7 cellular contexts compared by ENCODE assay signal in the genomic region with DNA sequence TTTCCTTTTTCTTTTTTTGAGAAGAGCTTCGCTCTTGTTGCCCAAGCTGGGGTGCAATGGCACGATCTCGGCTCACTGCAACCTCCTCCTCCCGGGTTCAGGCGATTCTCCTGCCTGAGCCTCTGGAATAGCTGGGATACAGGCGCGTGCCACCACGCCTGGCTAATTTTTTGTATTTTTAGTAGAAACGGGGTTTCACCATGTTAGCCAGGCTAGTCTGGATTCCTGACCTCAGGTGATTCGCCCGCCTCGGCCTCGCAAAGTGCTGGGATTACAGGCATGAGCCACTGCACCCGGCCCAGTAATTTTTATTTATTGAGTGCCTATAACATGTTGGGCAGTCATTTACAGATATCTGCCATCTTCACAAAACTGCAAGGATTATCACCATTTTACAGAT. TPM values are rescaled to one million over a fixed set of nuclear protein-coding genes. Genes with fewer than 3 reads are reported as not detected.
DNase-seq lines count a peak whose midpoint lies in the region; ATAC-seq, FAIRE-seq and TF ChIP-seq lines count a peak whose summit lies in the region.
"Not testable (repeated sequence)": the region's sequence is repeated elsewhere in the genome, so short reads cannot be mapped to it uniquely, and the experiment has no call there.
"Had no signal": no experiment of that assay in that cellular context is flagged by ENCODE, and none has a peak within 500 bp of the region (broad histone marks: within the 10 kb centered on the region; RNA-seq: fewer than 3 reads in every experiment).

No MANE protein-coding gene starts in this region.

- POLR2A ChIA-PET in CD8-positive, alpha-beta T cell (lab: Charles Lee) = interaction anchor here (0.9 to 5.4 kb wide), 5 partner anchors 22 to 125 kb away, joined by 4 to 82 read pairs (median 46); a partner anchor contains a TSS
- POLR2A ChIA-PET in endothelial cell of umbilical vein (lab: Charles Lee) = interaction anchor here (0.6 to 1.5 kb wide), 3 partner anchors 29 to 125 kb away, joined by 4 to 8 read pairs (median 7); no protein-coding TSS in a partner anchor

- H4K20me1 ChIP-seq in OCI-LY3 (ENCODE audit: insufficient read depth, low read length) = peaks cover 14% of the 10 kb centered on the region
- not testable (repeated sequence) for H4K20me1 ChIP-seq in endothelial cell of umbilical vein (replicated peaks; ENCODE audit: control insufficient read depth, extremely low read depth, insufficient read depth, low read length)

- H2AFZ ChIP-seq in OCI-LY3 (ENCODE audit: low read depth, low read length); endothelial cell of umbilical vein (ENCODE audit: low read depth, low read length): not testable (repeated sequence)

- not testable (repeated sequence) for TF ChIP-seq CTCF in CD8-positive, alpha-beta T cell (IDR thresholded peaks at IDR 0.05); OCI-LY3 (IDR thresholded peaks at IDR 0.05; ENCODE audit: low read depth, low read length); endothelial cell of umbilical vein (IDR thresholded peaks at IDR 0.05; ENCODE audit: extremely low read depth in 1 of 2, insufficient read depth in 1 of 2, low read depth in 1 of 2, low read length in 2 of 2); spleen (IDR thresholded peaks at IDR 0.05 in 8 of 11, conservative IDR thresholded peaks at IDR 0.05 in 3 of 11)

- peak overlapping the region; percentile 62 for H3K27ac Mint-ChIP-seq in CD8-positive, alpha-beta T cell

- 80 to 91% (median 84%) methylated on average over 14 of the region's 14 CpGs for whole genome bisulfite sequencing in spleen, 5 donors

- not testable (repeated sequence) for H3K27me3 ChIP-seq in CD8-positive, alpha-beta T cell (ENCODE audit: insufficient read depth, low read length); OCI-LY3 (ENCODE audit: low read depth, low read length); endothelial cell of umbilical vein (ENCODE audit: control insufficient read depth in 2 of 2, insufficient read depth in 2 of 2, low read length in 2 of 2); mucosa of rectum (ENCODE audit: control insufficient read depth in 2 of 2, insufficient read depth in 2 of 2, low read length in 2 of 2); spleen (replicated peaks in 1 of 7)

- not testable (repeated sequence) for H3K9me3 ChIP-seq in CD8-positive, alpha-beta T cell (ENCODE audit: low read length); OCI-LY3 (ENCODE audit: insufficient read depth, low read length); endothelial cell of umbilical vein (replicated peaks; ENCODE audit: control insufficient read depth, insufficient read depth, low read length); mucosa of rectum (ENCODE audit: control insufficient read depth in 2 of 2, low read length in 2 of 2); spleen

- TF ChIP-seq POLR2A in endothelial cell of umbilical vein (IDR thresholded peaks at IDR 0.05; ENCODE audit: low read depth, low read length); spleen (IDR thresholded peaks at IDR 0.05): not testable (repeated sequence)

- CTCF ChIA-PET in CD8-positive, alpha-beta T cell (lab: Charles Lee) = interaction anchor here (1.0 to 3.5 kb wide), 6 partner anchors 14 to 142 kb away, joined by 3 to 19 read pairs (median 5); a partner anchor contains a TSS
- CTCF ChIA-PET in endothelial cell of umbilical vein (lab: Charles Lee) = interaction anchor here (1.3 to 4.5 kb wide), 3 partner anchors 23 to 56 kb away, joined by 3 to 39 read pairs (median 8); a partner anchor contains a TSS

- not testable (repeated sequence) for H3K36me3 ChIP-seq in CD8-positive, alpha-beta T cell (ENCODE audit: insufficient read depth, low read length); endothelial cell of umbilical vein (ENCODE audit: control insufficient read depth in 2 of 2, extremely low read depth in 1 of 2, insufficient read depth in 2 of 2, low read length in 2 of 2); mucosa of rectum (ENCODE audit: control insufficient read depth in 2 of 2, insufficient read depth in 2 of 2, low read length in 2 of 2)
- H3K36me3 ChIP-seq in OCI-LY3 (replicated peaks; ENCODE audit: low read depth, low read length) (peaks cover 24% of the 10 kb centered on the region), spleen (peaks cover 0 to 52% (median 25%) of the 10 kb centered on the region in 6 donors)

- peaks cover 53% of the 10 kb centered on the region for H3K36me3 Mint-ChIP-seq in CD8-positive, alpha-beta T cell

- H3K9ac ChIP-seq in OCI-LY3 (ENCODE audit: low read length); endothelial cell of umbilical vein (replicated peaks; ENCODE audit: extremely low read depth, insufficient read depth, low read length); mucosa of rectum (ENCODE audit: low read depth in 1 of 2, low read length in 2 of 2): not testable (repeated sequence)

- not testable (repeated sequence) for H3K27me3 Mint-ChIP-seq in CD8-positive, alpha-beta T cell (ENCODE audit: low read depth)

- H3K27ac ChIP-seq in CD8-positive, alpha-beta T cell (ENCODE audit: low read depth, low read length); OCI-LY3 (ENCODE audit: low read length); endothelial cell of umbilical vein (ENCODE audit: insufficient read depth, low read depth, low read length); mucosa of rectum (ENCODE audit: low read depth in 2 of 2, low read length in 2 of 2): not testable (repeated sequence)
- peak overlapping the region in 2 of 8 donors; percentile 96 to 98 for H3K27ac ChIP-seq in spleen

- peak overlapping the region; percentile 25 for H3K4me3 ChIP-seq in CD8-positive, alpha-beta T cell (ENCODE audit: low read depth, low read length)
- H3K4me3 ChIP-seq in OCI-LY3 (ENCODE audit: low read length) = peak overlapping the region; percentile 91
- peak overlapping the region in 1 of 3 experiments; percentile 94 for H3K4me3 ChIP-seq in endothelial cell of umbilical vein (replicated peaks in 1 of 3; ENCODE audit: insufficient read depth in 1 of 3, low read depth in 1 of 3, low read length in 3 of 3)
- H3K4me3 ChIP-seq in mucosa of rectum (ENCODE audit: low read length in 2 of 2) = peak overlapping the region; percentile 35 to 98
- H3K4me3 ChIP-seq in spleen = peak overlapping the region in 6 of 8 donors; percentile 79 to 99 (median 94)

- not testable (repeated sequence) for FAIRE-seq in endothelial cell of umbilical vein (lab: Jason Lieb, UNC)

- H3K9me1 ChIP-seq in endothelial cell of umbilical vein (replicated peaks; ENCODE audit: control insufficient read depth, extremely low read depth, insufficient read depth, low read length) = not testable (repeated sequence)

- peaks cover 28% of the 10 kb centered on the region for H3K4me1 ChIP-seq in CD8-positive, alpha-beta T cell (ENCODE audit: insufficient read depth, low read length)
- not testable (repeated sequence) for H3K4me1 ChIP-seq in OCI-LY3 (ENCODE audit: low read length); endothelial cell of umbilical vein (ENCODE audit: control insufficient read depth, extremely low read depth, insufficient read depth, low read length)
- H3K4me1 ChIP-seq in mucosa of rectum (ENCODE audit: control insufficient read depth in 2 of 2, insufficient read depth in 2 of 2, low read length in 2 of 2) = peaks cover 19 to 21% of the 10 kb centered on the region in 2 donors
- peaks cover 22 to 77% (median 49%) of the 10 kb centered on the region in 6 donors for H3K4me1 ChIP-seq in spleen

- DNase-seq in CD8-positive, alpha-beta T cell; endothelial cell of umbilical vein (ENCODE audit: low read depth, low spot score); spleen: not testable (repeated sequence)
- DNase-seq in activated effector memory CD4-positive, alpha-beta T cell treated with anti-CD3 and anti-CD28 coated beads, Interleukin-2, amount 50 U/mL, for 16 hours = peak; percentile 55

- H3K4me2 ChIP-seq in OCI-LY3 (ENCODE audit: low read length) = peak overlapping the region; percentile 87
- peak overlapping the region; percentile 85 for H3K4me2 ChIP-seq in endothelial cell of umbilical vein (ENCODE audit: insufficient read depth, low read length)

- peaks cover 39% of the 10 kb centered on the region for H3K4me1 Mint-ChIP-seq in CD8-positive, alpha-beta T cell (ENCODE audit: low read depth)

- H3K79me2 ChIP-seq in OCI-LY3 (ENCODE audit: low read length) (peaks cover 59% of the 10 kb centered on the region), endothelial cell of umbilical vein (ENCODE audit: control insufficient read depth, insufficient read depth, low read length) (peaks cover 54% of the 10 kb centered on the region)

- H3K4me3 Mint-ChIP-seq in CD8-positive, alpha-beta T cell = peak overlapping the region; percentile 69

- BruUV-seq in endothelial cell of umbilical vein (replicated peaks; lab: Mats Ljungman, UMichigan) = not testable (repeated sequence)

- H3K9me3 Mint-ChIP-seq in CD8-positive, alpha-beta T cell = not testable (repeated sequence)

- not testable (repeated sequence) for ATAC-seq in CD8-positive, alpha-beta T cell

- dilution Hi-C loops in endothelial cell of umbilical vein (cut with MboI; ENCODE audit: extremely low pct_ligation_motif_present, low sequenced_read_pairs) = not testable (repeated sequence)

- intact Hi-C loops in CD8-positive, alpha-beta T cell (cut with DNase I, micrococcal nuclease); endothelial cell of umbilical vein (cut with micrococcal nuclease); spleen (cut with DNase I; ENCODE audit: low total_unique reads): not testable (repeated sequence)

RNA-seq across cellular contexts. Expression of a gene that starts 1.8 kb away (rescaled TPM):
- 1 to 10 TPM; 5.3 to 6.4 TPM for total RNA-seq in CD8-positive, alpha-beta T cell
- 31.6 and 43.5 TPM in 2 replicates for total RNA-seq in endothelial cell of umbilical vein
- 20.6 and 27.4 TPM in 2 replicates for polyA plus RNA-seq in endothelial cell of umbilical vein
- 24.3 and 28.5 TPM in 2 replicates for polyA plus RNA-seq in endothelial cell of umbilical vein (2011; cell fraction: cytosol; rRNA removed)
- 22.3 and 25.8 TPM in 2 replicates for polyA plus RNA-seq in endothelial cell of umbilical vein (2011; cell fraction: nucleus; rRNA removed)
- polyA plus RNA-seq in endothelial cell of umbilical vein (2012) = 42.0 and 49.3 TPM in 2 replicates
- 16.1 and 18.8 TPM in 2 replicates for polyA minus RNA-seq in endothelial cell of umbilical vein
- polyA minus RNA-seq in endothelial cell of umbilical vein (2011; cell fraction: cytosol; rRNA and poly(A)+ RNA removed) = 24.3 TPM
- 15.8 and 17.1 TPM in 2 replicates for polyA minus RNA-seq in endothelial cell of umbilical vein (2011; cell fraction: nucleus; rRNA and poly(A)+ RNA removed)
- total RNA-seq in spleen = 10 to 100 TPM; 25.4 to 47.1 (median 30.5) TPM
- polyA plus RNA-seq in spleen = 10 to 100 TPM; 27.8 to 35.6 (median 33.4) TPM

RNA-seq across cellular contexts. Expression of a gene that starts 2.8 kb away (rescaled TPM):
- total RNA-seq in CD8-positive, alpha-beta T cell = 10 to 100 TPM; 29.6 to 31.5 TPM
- total RNA-seq in endothelial cell of umbilical vein (53.4 and 56.2 TPM in 2 replicates), spleen (10 to 100 TPM; 39.3 to 62.8 (median 48.5) TPM)
- polyA plus RNA-seq in endothelial cell of umbilical vein (14.1 and 18.3 TPM in 2 replicates), spleen (10 to 100 TPM; 26.4 to 37.1 (median 29.3) TPM)
- polyA plus RNA-seq in endothelial cell of umbilical vein (2011; cell fraction: cytosol; rRNA removed) = 24.6 and 26.0 TPM in 2 replicates
- 20.9 and 29.8 TPM in 2 replicates for polyA plus RNA-seq in endothelial cell of umbilical vein (2011; cell fraction: nucleus; rRNA removed)
- polyA plus RNA-seq in endothelial cell of umbilical vein (2012) = 51.5 and 55.8 TPM in 2 replicates
- 21.9 and 22.6 TPM in 2 replicates for polyA minus RNA-seq in endothelial cell of umbilical vein
- polyA minus RNA-seq in endothelial cell of umbilical vein (2011; cell fraction: cytosol; rRNA and poly(A)+ RNA removed) = 13.9 TPM
- 21.5 and 29.4 TPM in 2 replicates for polyA minus RNA-seq in endothelial cell of umbilical vein (2011; cell fraction: nucleus; rRNA and poly(A)+ RNA removed)

RNA-seq across cellular contexts. Expression of a gene that starts 22.6 kb away (rescaled TPM):
- not detected for total RNA-seq in CD8-positive, alpha-beta T cell
- not detected in 2 replicates for total RNA-seq in endothelial cell of umbilical vein
- not detected in 2 replicates for polyA plus RNA-seq in endothelial cell of umbilical vein
- not detected in 2 replicates for polyA plus RNA-seq in endothelial cell of umbilical vein (2011; cell fraction: cytosol; rRNA removed)
- not detected in 2 replicates for polyA plus RNA-seq in endothelial cell of umbilical vein (2011; cell fraction: nucleus; rRNA removed)
- 0.49 TPM in 1 of 2 replicates, not detected in the other for polyA plus RNA-seq in endothelial cell of umbilical vein (2012)
- polyA minus RNA-seq in endothelial cell of umbilical vein = 0.46 TPM in 1 of 2 replicates, not detected in the other
- not detected for polyA minus RNA-seq in endothelial cell of umbilical vein (2011; cell fraction: cytosol; rRNA and poly(A)+ RNA removed)
- polyA minus RNA-seq in endothelial cell of umbilical vein (2011; cell fraction: nucleus; rRNA and poly(A)+ RNA removed) = not detected in 2 replicates
- not detected for total RNA-seq in spleen
- under 1 TPM in 2 of 3 donors, not detected in 1; 0.12 to 0.13 TPM for polyA plus RNA-seq in spleen
- total RNA-seq: pulmonary artery endothelial cell had no signal

RNA-seq across cellular contexts. Expression of a gene that starts 22.9 kb away (rescaled TPM):
- total RNA-seq in CD8-positive, alpha-beta T cell = 10 to 100 TPM; 12.5 to 14.0 TPM
- total RNA-seq in endothelial cell of umbilical vein (31.1 and 31.3 TPM in 2 replicates), spleen (10 to 100 TPM; 25.6 to 66.0 (median 34.4) TPM)
- polyA plus RNA-seq in endothelial cell of umbilical vein (94.8 and 126 TPM in 2 replicates), spleen (10 to 100 TPM; 47.7 to 62.6 (median 47.8) TPM)
- polyA plus RNA-seq in endothelial cell of umbilical vein (2011; cell fraction: cytosol; rRNA removed) = 54.8 and 58.8 TPM in 2 replicates
- 55.1 and 75.0 TPM in 2 replicates for polyA plus RNA-seq in endothelial cell of umbilical vein (2011; cell fraction: nucleus; rRNA removed)
- polyA plus RNA-seq in endothelial cell of umbilical vein (2012) = 30.9 and 39.8 TPM in 2 replicates
- polyA minus RNA-seq in endothelial cell of umbilical vein = 67.7 and 79.6 TPM in 2 replicates
- 29.3 TPM for polyA minus RNA-seq in endothelial cell of umbilical vein (2011; cell fraction: cytosol; rRNA and poly(A)+ RNA removed)
- polyA minus RNA-seq in endothelial cell of umbilical vein (2011; cell fraction: nucleus; rRNA and poly(A)+ RNA removed) = 24.9 and 26.5 TPM in 2 replicates

RNA-seq across cellular contexts. Expression of a gene that starts 23.9 kb away (rescaled TPM):
- 1 to 10 TPM; 3.7 to 4.8 TPM for total RNA-seq in CD8-positive, alpha-beta T cell
- 6.9 and 8.1 TPM in 2 replicates for total RNA-seq in endothelial cell of umbilical vein
- 3.7 and 4.1 TPM in 2 replicates for polyA plus RNA-seq in endothelial cell of umbilical vein
- polyA plus RNA-seq in endothelial cell of umbilical vein (2011; cell fraction: cytosol; rRNA removed) = 3.4 and 3.9 TPM in 2 replicates
- 4.4 and 4.5 TPM in 2 replicates for polyA plus RNA-seq in endothelial cell of umbilical vein (2011; cell fraction: nucleus; rRNA removed)
- polyA plus RNA-seq in endothelial cell of umbilical vein (2012) = 1.2 and 2.0 TPM in 2 replicates
- 8.2 and 8.7 TPM in 2 replicates for polyA minus RNA-seq in endothelial cell of umbilical vein
- 7.5 TPM for polyA minus RNA-seq in endothelial cell of umbilical vein (2011; cell fraction: cytosol; rRNA and poly(A)+ RNA removed)
- polyA minus RNA-seq in endothelial cell of umbilical vein (2011; cell fraction: nucleus; rRNA and poly(A)+ RNA removed) = 5.3 and 5.8 TPM in 2 replicates
- total RNA-seq in spleen = 10 to 100 TPM in 5 of 7 donors, 1 to 10 TPM in 2; 6.6 to 14.5 (median 11.1) TPM
- polyA plus RNA-seq in spleen = 1 to 10 TPM; 3.2 to 4.9 (median 3.9) TPM
